ENCODE assay signal across 8 cellular contexts in the genomic region with DNA sequence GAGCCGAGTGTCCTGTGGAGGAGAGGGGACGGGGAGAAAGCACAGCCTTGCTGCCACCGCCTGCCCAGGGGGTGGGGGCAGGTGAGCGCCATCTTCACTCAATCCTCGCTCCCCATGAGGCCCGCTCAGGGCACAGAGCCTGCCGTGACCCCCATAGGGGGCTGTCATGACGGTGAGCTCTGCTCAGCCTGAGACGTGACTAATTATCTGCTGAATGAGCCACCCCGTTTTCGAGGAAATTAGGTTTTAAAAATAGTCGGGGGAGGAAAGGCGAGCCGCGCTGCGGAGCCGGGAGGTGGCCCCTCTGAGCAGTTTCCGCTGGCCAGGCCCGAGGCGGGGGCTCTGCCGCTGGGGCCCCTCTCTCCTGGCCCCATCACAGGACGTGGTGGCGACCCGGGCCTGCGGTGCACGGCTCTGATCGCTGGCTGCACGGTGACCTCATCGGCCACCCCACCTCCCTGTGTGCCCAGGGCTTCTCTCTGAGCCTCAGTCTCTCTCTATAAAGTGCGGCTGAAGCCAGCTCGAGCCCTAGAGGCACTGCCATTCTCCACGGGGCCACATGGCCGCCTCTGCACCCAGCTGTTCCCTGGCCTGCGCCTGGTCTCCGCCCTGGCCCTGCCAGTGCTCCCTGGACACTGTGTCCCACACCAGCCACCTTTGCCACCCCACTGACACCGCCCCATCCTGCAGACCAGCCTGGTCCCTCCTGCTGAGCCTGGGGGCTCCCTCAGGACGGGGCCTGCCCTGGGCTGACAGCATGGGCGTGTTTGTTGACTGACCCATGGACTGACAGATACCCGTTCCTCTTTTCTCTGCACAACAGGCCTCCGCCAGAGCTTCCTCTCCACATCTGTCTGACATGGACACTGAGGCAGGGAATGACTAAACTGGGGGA. TPM values are rescaled to one million over a fixed set of nuclear protein-coding genes. Genes with fewer than 3 reads are reported as not detected.
DNase-seq lines count a peak whose midpoint lies in the region; ATAC-seq and TF ChIP-seq lines count a peak whose summit lies in the region.

No MANE protein-coding gene starts in this region.

- no peaks in the 10 kb centered on the region for H3K9me3 Mint-ChIP-seq in MCF 10A (ENCODE audit: unreplicated experiment)
- H3K9me3 Mint-ChIP-seq in natural killer cell treated with Interleukin-12 subunit alpha and Interleukin-12 subunit beta and Interleukin-15 and Interleukin-18, amount 100 ng/mL, for 72 hours = no peaks in the 10 kb centered on the region

- no peaks in the 10 kb centered on the region for H3K27me3 Mint-ChIP-seq in MCF 10A (ENCODE audit: insufficient read depth, unreplicated experiment)
- no peaks in the 10 kb centered on the region for H3K27me3 Mint-ChIP-seq in natural killer cell treated with Interleukin-12 subunit alpha and Interleukin-12 subunit beta and Interleukin-15 and Interleukin-18, amount 100 ng/mL, for 72 hours

- H3K27me3 ChIP-seq in breast epithelium = no peaks in the 10 kb centered on the region
- H3K27me3 ChIP-seq in vagina = no peaks in the 10 kb centered on the region

- ATAC-seq in natural killer cell treated with Interleukin-12 subunit alpha and Interleukin-12 subunit beta and Interleukin-15 and Interleukin-18, amount 100 ng/mL, for 72 hours = peak; percentile 65 to 69
- ATAC-seq in GM21529 (IDR thresholded peaks at IDR 0.05; ENCODE audit: unreplicated experiment) = no peak

- H3K36me3 ChIP-seq in breast epithelium (no peaks in the 10 kb centered on the region), vagina (no peaks in the 10 kb centered on the region)

- no TSS peak for BruUV-seq in MCF 10A (replicated peaks; lab: Mats Ljungman, UMichigan)

- POLR2A ChIA-PET in MCF 10A (lab: Yijun Ruan, JAX) = no interaction called here

- H3K4me3 Mint-ChIP-seq in MCF 10A (ENCODE audit: unreplicated experiment) = no peak overlapping the region
- H3K4me3 Mint-ChIP-seq in natural killer cell treated with Interleukin-12 subunit alpha and Interleukin-12 subunit beta and Interleukin-15 and Interleukin-18, amount 100 ng/mL, for 72 hours = peak overlapping the region; percentile 84

- DNase-seq in breast epithelium (ENCODE audit: low spot score in 2 of 2) (no peak), MCF 10A (ENCODE audit: unreplicated experiment) (no peak), cardiac fibroblast (ENCODE audit: low read depth in 2 of 2) (peak; percentile 36 to 52), vagina (ENCODE audit: extremely low spot score in 2 of 2) (no peak), NAMALWA (ENCODE audit: low spot score) (no peak), 8988T (no peak)
- DNase-seq in natural killer cell treated with Interleukin-12 subunit alpha and Interleukin-12 subunit beta and Interleukin-15 and Interleukin-18, amount 100 ng/mL, for 72 hours (ENCODE audit: low spot score) = peak; percentile 77

- no peaks in the 10 kb centered on the region for H3K9me3 ChIP-seq in breast epithelium
- H3K9me3 ChIP-seq in vagina = no peaks in the 10 kb centered on the region

- H3K27ac Mint-ChIP-seq in MCF 10A (ENCODE audit: low read depth, unreplicated experiment) = no peak overlapping the region
- peak overlapping the region; percentile 82 to 91 for H3K27ac Mint-ChIP-seq in natural killer cell treated with Interleukin-12 subunit alpha and Interleukin-12 subunit beta and Interleukin-15 and Interleukin-18, amount 100 ng/mL, for 72 hours

- CTCF ChIA-PET in MCF 10A (lab: Yijun Ruan, JAX) = interaction anchor here (0.5 to 0.7 kb wide), 3 partner anchors 11 to 1373 kb away, joined by 3 read pairs; no protein-coding TSS in a partner anchor

- intact Hi-C loops in breast epithelium (cut with DNase I; ENCODE audit: low total_unique reads) = no loop called here
- intact Hi-C loops in MCF 10A (cut with micrococcal nuclease) = no loop called here
- intact Hi-C loops in vagina (cut with DNase I) = no loop called here

- no peaks in the 10 kb centered on the region for H3K4me1 Mint-ChIP-seq in MCF 10A (ENCODE audit: insufficient read depth, unreplicated experiment)
- H3K4me1 Mint-ChIP-seq in natural killer cell treated with Interleukin-12 subunit alpha and Interleukin-12 subunit beta and Interleukin-15 and Interleukin-18, amount 100 ng/mL, for 72 hours (ENCODE audit: low read depth in 2 of 2) = peaks cover 16 to 53% of the 10 kb centered on the region in 2 donors

- H3K4me1 ChIP-seq in breast epithelium (peaks cover 5 to 6% of the 10 kb centered on the region in 2 donors), vagina (peaks cover 49% of the 10 kb centered on the region)

- no peak for TF ChIP-seq POLR2A in breast epithelium (IDR thresholded peaks at IDR 0.05)
- no peak for TF ChIP-seq POLR2A in vagina (IDR thresholded peaks at IDR 0.05)

- H3K27ac ChIP-seq in breast epithelium = peak overlapping the region; percentile 92 to 99
- H3K27ac ChIP-seq in vagina = peak overlapping the region; percentile 99

- H3K4me3 ChIP-seq in breast epithelium = peak overlapping the region; percentile 22 to 63 (median 29)
- H3K4me3 ChIP-seq in cardiac fibroblast (replicated peaks in 1 of 2; ENCODE audit: low read depth in 2 of 2, low read length in 2 of 2) = no peak overlapping the region
- H3K4me3 ChIP-seq in vagina = peak overlapping the region; percentile 38 to 47

- TF ChIP-seq CTCF in breast epithelium (IDR thresholded peaks at IDR 0.05) (no peak), MCF 10A (IDR thresholded peaks at IDR 0.05; ENCODE audit: unreplicated experiment) (no peak), cardiac fibroblast (IDR thresholded peaks at IDR 0.05; ENCODE audit: low read depth, low read length) (peak; percentile 11), vagina (IDR thresholded peaks at IDR 0.05) (no peak)

- H3K36me3 Mint-ChIP-seq in MCF 10A (ENCODE audit: insufficient read depth, unreplicated experiment) = no peaks in the 10 kb centered on the region
- H3K36me3 Mint-ChIP-seq in natural killer cell treated with Interleukin-12 subunit alpha and Interleukin-12 subunit beta and Interleukin-15 and Interleukin-18, amount 100 ng/mL, for 72 hours = no peaks in the 10 kb centered on the region

RNA-seq across cellular contexts. Expression of a gene that starts 28.3 kb away (rescaled TPM):
- total RNA-seq in breast epithelium = 10 to 100 TPM; 14.6 to 15.7 (median 15.7) TPM
- 13.3 and 15.8 TPM in 2 replicates for total RNA-seq in MCF 10A (2022)
- total RNA-seq in natural killer cell treated with Interleukin-12 subunit alpha and Interleukin-12 subunit beta and Interleukin-15 and Interleukin-18, amount 100 ng/mL, for 72 hours = 10 to 100 TPM; 27.0 to 29.6 TPM
- 24.1 TPM for total RNA-seq in vagina

RNA-seq across cellular contexts. Expression of a gene that starts 36.3 kb away (rescaled TPM):
- total RNA-seq in breast epithelium (10 to 100 TPM in 2 of 3 donors, under 1 TPM in 1; 0.16 to 36.6 (median 20.0) TPM), MCF 10A (2022) (0.69 and 1.6 TPM in 2 replicates), vagina (17.7 TPM)
- 1 to 10 TPM in 1 of 2 donors, under 1 TPM in 1; 0.57 to 2.1 TPM for total RNA-seq in natural killer cell treated with Interleukin-12 subunit alpha and Interleukin-12 subunit beta and Interleukin-15 and Interleukin-18, amount 100 ng/mL, for 72 hours

RNA-seq across cellular contexts. Expression of a gene that starts 45.3 kb away (rescaled TPM):
- total RNA-seq in breast epithelium (10 to 100 TPM; 21.8 to 30.5 (median 27.5) TPM), MCF 10A (2022) (24.7 and 25.1 TPM in 2 replicates), vagina (36.3 TPM)
- total RNA-seq in natural killer cell treated with Interleukin-12 subunit alpha and Interleukin-12 subunit beta and Interleukin-15 and Interleukin-18, amount 100 ng/mL, for 72 hours = 10 to 100 TPM; 28.9 to 44.7 TPM

Comparison
In these comparisons a context has a peak if more than half of its experiments do, and no peak if none do; other contexts are left out.
1. DNase-seq: peak in cardiac fibroblast (2 of 2) and natural killer cell treated with Interleukin-12 subunit alpha and Interleukin-12 subunit beta and Interleukin-15 and Interleukin-18, amount 100 ng/mL, for 72 hours (single experiment); none in breast epithelium (0 of 2), MCF 10A (single experiment), vagina (0 of 2), NAMALWA (single experiment) and 8988T (single experiment).
2. H3K4me3 ChIP-seq: peak in breast epithelium (3 of 3) and vagina (2 of 2); none in cardiac fibroblast (0 of 2).